ENCODE assay signal across 30 cellular contexts in the genomic region with DNA sequence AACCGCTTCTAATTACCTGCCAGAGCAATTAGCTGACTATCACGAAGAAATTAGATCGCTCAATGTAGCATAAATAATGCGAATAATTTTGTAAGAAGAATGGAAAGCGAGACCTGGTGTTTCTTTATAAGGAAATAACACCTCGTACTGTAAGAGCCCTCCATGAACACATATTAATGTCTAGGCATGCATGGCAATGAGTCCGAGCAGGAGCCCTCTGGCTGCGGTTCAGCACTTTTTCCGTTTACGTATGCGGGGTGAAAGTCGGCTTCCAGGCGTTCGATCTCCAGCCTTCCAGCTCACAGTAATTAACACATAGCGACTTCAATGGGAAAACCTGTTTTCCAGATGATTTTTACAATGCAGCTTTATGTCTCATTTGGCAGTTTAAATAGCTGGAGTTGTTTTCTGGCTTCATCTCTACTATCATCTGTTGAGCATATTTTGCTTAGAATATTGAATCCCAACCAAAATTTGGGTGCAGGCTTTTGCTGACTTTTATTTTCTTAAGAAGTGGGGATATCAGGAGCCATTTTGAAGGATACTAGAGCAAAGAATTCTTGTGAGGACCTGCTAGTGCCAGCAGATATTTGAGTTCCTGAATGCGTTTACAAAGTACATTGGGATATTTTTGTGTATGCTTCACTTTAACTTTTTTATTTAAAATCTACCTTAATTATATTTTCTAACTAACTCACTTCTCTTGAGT. TPM values are rescaled to one million over a fixed set of nuclear protein-coding genes. Genes with fewer than 3 reads are reported as not detected.
A peak's percentile ranks its signal among the peaks of the same experiment; 100 is the strongest.
DNase-seq lines count a peak whose midpoint lies in the region; ATAC-seq, FAIRE-seq and TF ChIP-seq lines count a peak whose summit lies in the region.
"Had no signal": no experiment of that assay in that cellular context is flagged by ENCODE, and none has a peak within 500 bp of the region (broad histone marks: within the 10 kb centered on the region; RNA-seq: fewer than 3 reads in every experiment).

No MANE protein-coding gene starts in this region.

- H2AFZ ChIP-seq in endothelial cell of umbilical vein (ENCODE audit: low read depth, low read length) (no peak overlapping the region), neuron (ENCODE audit: low read depth, low read length) (no peak overlapping the region)

- no peak overlapping the region for H3K27ac ChIP-seq in endothelial cell of umbilical vein (ENCODE audit: insufficient read depth, low read depth, low read length)
- no peak overlapping the region for H3K27ac ChIP-seq in spleen
- H3K27ac ChIP-seq: ascending aorta, colonic mucosa, psoas muscle, SJSA1, VCaP had no signal

- no TSS peak for BruUV-seq in endothelial cell of umbilical vein (replicated peaks; lab: Mats Ljungman, UMichigan)

- H3K4me1 ChIP-seq in endothelial cell of umbilical vein (ENCODE audit: control insufficient read depth, extremely low read depth, insufficient read depth, low read length) (peaks cover 6% of the 10 kb centered on the region), neuron (ENCODE audit: insufficient read depth, low read length) (peaks cover 27% of the 10 kb centered on the region), spleen (peaks cover 9 to 33% (median 23%) of the 10 kb centered on the region in 6 donors)
- H3K4me1 ChIP-seq: BE2C, psoas muscle had no signal

- H3K4me2 ChIP-seq in endothelial cell of umbilical vein (ENCODE audit: insufficient read depth, low read length) = peak overlapping the region; percentile 27
- H3K4me2 ChIP-seq: smooth muscle cell had no signal

- CTCF ChIA-PET in endothelial cell of umbilical vein (lab: Charles Lee) = interaction anchor here (1.5 to 2.3 kb wide), 3 partner anchors 15 to 460 kb away, joined by 5 to 8 read pairs (median 7); no protein-coding TSS in a partner anchor

- POLR2A ChIA-PET in endothelial cell of umbilical vein (lab: Charles Lee) = no interaction called here

- H3K79me2 ChIP-seq in endothelial cell of umbilical vein (ENCODE audit: control insufficient read depth, insufficient read depth, low read length) = no peaks in the 10 kb centered on the region

- dilution Hi-C loops in endothelial cell of umbilical vein (cut with MboI; ENCODE audit: extremely low pct_ligation_motif_present, low sequenced_read_pairs) = no loop called here

- intact Hi-C loops in endothelial cell of umbilical vein (cut with micrococcal nuclease) = no loop called here
- intact Hi-C loops in spleen (cut with DNase I; ENCODE audit: low total_unique reads) = no loop called here

- H3K36me3 ChIP-seq in endothelial cell of umbilical vein (ENCODE audit: control insufficient read depth in 2 of 2, extremely low read depth in 1 of 2, insufficient read depth in 2 of 2, low read length in 2 of 2) (no peaks in the 10 kb centered on the region), neuron (ENCODE audit: insufficient read depth, low read length) (no peaks in the 10 kb centered on the region), spleen (no peaks in the 10 kb centered on the region)
- H3K36me3 ChIP-seq: ascending aorta, BE2C, colonic mucosa, MG63, SJSA1 had no signal

- peak in 2 of 3 experiments; percentile 65 to 89 for DNase-seq in NCI-H1417 (lab: John Stamatoyannopoulos, UW)
- DNase-seq in NCI-H1417 treated with DMSO at 0.1 percent for 48 hours (lab: John Stamatoyannopoulos, UW) = no peak
- peak; percentile 60 for DNase-seq in NCI-H345 (lab: John Stamatoyannopoulos, UW)
- peak; percentile 27 for DNase-seq in endothelial cell of umbilical vein (ENCODE audit: low read depth, low spot score)
- no peak for DNase-seq in spleen
- DNase-seq: activated CD4-positive, alpha-beta memory T cell treated with anti-CD3 and anti-CD28 coated beads, Interleukin-2, amount 10 ng/mL, durations not matched to agents 7 days and 5 days; activated T-cell treated with anti-CD3 and anti-CD28 coated beads, Interleukin-2, amount 50 U/mL, for 1 hour; BE2C; colonic mucosa; foreskin fibroblast; HCEC 1CT; hypothalamus; IMR-90; MG63; NCI-H2029 treated with DMSO at 0.1 percent for 48 hours; NCI-H526 treated with DMSO at 0.1 percent for 48 hours; PC-3; psoas muscle; stimulated activated CD4-positive, alpha-beta T cell treated with anti-CD3 and anti-CD28 coated beads, Interleukin-4, amount 100 ng/mL, for 4 hours; T-helper 17 cell had no signal

- TF ChIP-seq POLR2A in endothelial cell of umbilical vein (IDR thresholded peaks at IDR 0.05; ENCODE audit: low read depth, low read length) (no peak), spleen (IDR thresholded peaks at IDR 0.05) (no peak)

- H3K9ac ChIP-seq in endothelial cell of umbilical vein (replicated peaks; ENCODE audit: extremely low read depth, insufficient read depth, low read length) = no peak overlapping the region

- 10 to 16% (median 12%) methylated on average over 16 of the region's 16 CpGs for WGBS in spleen, 5 donors

- no peaks in the 10 kb centered on the region for H4K20me1 ChIP-seq in endothelial cell of umbilical vein (replicated peaks; ENCODE audit: control insufficient read depth, extremely low read depth, insufficient read depth, low read length)

- FAIRE-seq in endothelial cell of umbilical vein (lab: Jason Lieb, UNC) = no peak
- FAIRE-seq: A204.1 had no signal

- H3K9me1 ChIP-seq in endothelial cell of umbilical vein (replicated peaks; ENCODE audit: control insufficient read depth, extremely low read depth, insufficient read depth, low read length) = no peaks in the 10 kb centered on the region

- H3K9me3 ChIP-seq in endothelial cell of umbilical vein (replicated peaks; ENCODE audit: control insufficient read depth, insufficient read depth, low read length) = no peaks in the 10 kb centered on the region
- H3K9me3 ChIP-seq in neuron (ENCODE audit: low read length) = no peaks in the 10 kb centered on the region
- H3K9me3 ChIP-seq in spleen = peaks cover 0 to 23% (median 0%) of the 10 kb centered on the region in 8 donors
- H3K9me3 ChIP-seq: ascending aorta, BE2C, colonic mucosa, MG63, psoas muscle, SJSA1 had no signal

- H3K27me3 ChIP-seq in endothelial cell of umbilical vein (ENCODE audit: control insufficient read depth in 2 of 2, insufficient read depth in 2 of 2, low read length in 2 of 2) (peaks cover 84 to 92% of the 10 kb centered on the region in 2 experiments), neuron (ENCODE audit: insufficient read depth, low read length) (peaks cover 84% of the 10 kb centered on the region), spleen (replicated peaks in 1 of 7) (peaks cover 22 to 100% (median 98%) of the 10 kb centered on the region in 7 donors)

- TF ChIP-seq CTCF in endothelial cell of umbilical vein (IDR thresholded peaks at IDR 0.05; ENCODE audit: extremely low read depth in 1 of 2, insufficient read depth in 1 of 2, low read depth in 1 of 2, low read length in 2 of 2) (no peak), spleen (IDR thresholded peaks at IDR 0.05 in 8 of 11, conservative IDR thresholded peaks at IDR 0.05 in 3 of 11) (no peak)

- no peak overlapping the region for H3K4me3 ChIP-seq in endothelial cell of umbilical vein (replicated peaks in 1 of 3; ENCODE audit: insufficient read depth in 1 of 3, low read depth in 1 of 3, low read length in 3 of 3)
- H3K4me3 ChIP-seq in neuron (ENCODE audit: low read length) = peak overlapping the region; percentile 5
- no peak overlapping the region for H3K4me3 ChIP-seq in spleen
- H3K4me3 ChIP-seq: ascending aorta, colonic mucosa, MG63, psoas muscle, SJSA1, smooth muscle cell had no signal

- ATAC-seq in HG03565 (IDR thresholded peaks at IDR 0.05; ENCODE audit: unreplicated experiment) (no peak), HG03097 (IDR thresholded peaks at IDR 0.05; ENCODE audit: low FRiP score, unreplicated experiment) (no peak)
- ATAC-seq: natural killer cell treated with Interleukin-12 subunit alpha and Interleukin-12 subunit beta and Interleukin-15 and Interleukin-18, amount 100 ng/mL, for 72 hours; PC-3; psoas muscle; T-helper 17 cell had no signal

TF ChIP-seq in endothelial cell of umbilical vein, 7 proteins besides CTCF, POLR2A, EP300 and RAD21:
- peak; percentile 74 for TF ChIP-seq EZH2 (IDR thresholded peaks at IDR 0.05; ENCODE audit: borderline replicate concordance, low read depth, low read length, severe bottlenecking)
- TF ChIP-seq MYC (IDR thresholded peaks at IDR 0.05; ENCODE audit: low read depth, low read length) = no peak
- no peak for TF ChIP-seq GATA2 (IDR thresholded peaks at IDR 0.05; ENCODE audit: insufficient read depth, insufficient read length, low read depth, low read length)
TF ChIP-seq in endothelial cell of umbilical vein: peak in this region for 1.

RNA-seq across cellular contexts. Expression of a gene that starts 7.2 kb away (rescaled TPM):
- total RNA-seq in endothelial cell of umbilical vein = 0.38 and 2.5 TPM in 2 replicates
- 0.92 and 1.1 TPM in 2 replicates for polyA plus RNA-seq in endothelial cell of umbilical vein
- polyA plus RNA-seq in endothelial cell of umbilical vein (2011; cell fraction: cytosol; rRNA removed) = 0.36 and 0.47 TPM in 2 replicates
- polyA plus RNA-seq in endothelial cell of umbilical vein (2011; cell fraction: nucleus; rRNA removed) = 0.41 and 0.54 TPM in 2 replicates
- 0.15 TPM in 1 of 2 replicates, not detected in the other for polyA plus RNA-seq in endothelial cell of umbilical vein (2012)
- 0.68 and 0.96 TPM in 2 replicates for polyA minus RNA-seq in endothelial cell of umbilical vein
- polyA minus RNA-seq in endothelial cell of umbilical vein (2011; cell fraction: cytosol; rRNA and poly(A)+ RNA removed) = not detected
- 0.38 and 0.72 TPM in 2 replicates for polyA minus RNA-seq in endothelial cell of umbilical vein (2011; cell fraction: nucleus; rRNA and poly(A)+ RNA removed)
- total RNA-seq in spleen = not detected
- polyA plus RNA-seq in spleen = not detected
- total RNA-seq: activated CD4-positive, alpha-beta memory T cell treated with anti-CD3 and anti-CD28 coated beads, Interleukin-2, amount 10 ng/mL, durations not matched to agents 7 days and 5 days; ascending aorta; IMR-90; natural killer cell treated with Interleukin-12 subunit alpha and Interleukin-12 subunit beta and Interleukin-15 and Interleukin-18, amount 100 ng/mL, for 72 hours; PC-3; psoas muscle; SJSA1; smooth muscle cell; T-helper 17 cell; ureter had no signal
- polyA plus RNA-seq: IMR-90, psoas muscle, smooth muscle cell had no signal

Comparison
In these comparisons a context has a peak if more than half of its experiments do, and no peak if none do; other contexts are left out.
1. DNase-seq: peak in NCI-H1417 (2 of 3), NCI-H345 (single experiment) and endothelial cell of umbilical vein (single experiment); none in NCI-H1417 treated with DMSO at 0.1 percent for 48 hours (single experiment) and spleen (single experiment).